8 cellular contexts compared by ENCODE assay signal in the genomic region with DNA sequence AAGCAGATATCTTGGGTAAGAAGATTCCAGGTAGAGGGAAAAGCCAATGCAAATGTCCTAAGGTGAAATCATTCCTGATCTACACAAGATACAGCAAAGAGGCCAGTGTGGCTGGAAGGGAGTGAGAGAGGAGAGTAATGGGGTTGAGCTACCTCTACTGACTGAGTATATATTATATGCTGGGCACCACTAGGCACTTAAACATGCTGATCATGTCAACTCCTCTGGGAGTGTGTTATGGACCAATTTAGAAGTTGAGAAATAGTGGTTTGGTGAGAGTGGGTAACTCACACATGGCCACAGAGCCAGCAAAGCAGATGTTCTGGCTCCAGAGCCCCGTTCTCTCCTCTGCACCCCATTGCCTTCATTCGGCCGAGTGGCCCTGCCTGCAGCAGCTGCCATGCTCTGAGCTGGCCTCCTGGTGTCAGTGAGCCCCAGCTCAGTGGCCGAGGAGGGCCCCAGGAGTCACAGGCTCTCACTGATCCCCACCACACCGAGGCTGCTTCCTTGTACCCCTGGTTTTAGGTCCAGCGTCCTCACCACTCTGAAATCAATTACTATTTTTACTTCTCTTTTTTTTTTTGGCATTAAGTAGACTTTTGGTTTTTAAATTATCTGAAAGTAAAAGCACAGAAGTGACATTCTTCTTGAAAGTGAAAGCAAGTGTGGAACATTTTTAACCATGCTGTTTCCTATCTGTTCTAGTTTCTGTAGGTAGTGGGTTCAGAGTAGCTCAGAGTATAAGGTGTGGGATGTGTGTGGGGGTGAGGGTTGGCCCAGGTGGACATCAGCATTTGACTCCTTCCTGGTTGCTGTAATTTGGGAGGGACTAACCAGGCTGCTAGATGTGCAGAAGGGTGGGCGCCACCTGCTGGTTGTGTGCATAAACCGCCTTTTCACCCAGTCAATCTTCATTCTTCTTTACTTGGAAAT. TPM values are rescaled to one million over a fixed set of nuclear protein-coding genes. Genes with fewer than 3 reads are reported as not detected.
DNase-seq lines count a peak whose midpoint lies in the region; ATAC-seq and TF ChIP-seq lines count a peak whose summit lies in the region.

No MANE protein-coding gene starts in this region.

- peaks cover 23% of the 10 kb centered on the region for H3K4me1 Mint-ChIP-seq in CD14-positive monocyte

- H3K27me3 Mint-ChIP-seq in CD14-positive monocyte (ENCODE audit: low read depth in 3 of 3) = peaks cover 0 to 10% (median 4%) of the 10 kb centered on the region in 3 donors

- H3K79me2 ChIP-seq in fibroblast of lung (ENCODE audit: control insufficient read depth, insufficient read depth, low read length) = no peaks in the 10 kb centered on the region

- H3K4me3 ChIP-seq in fibroblast of lung (replicated peaks in 1 of 4; ENCODE audit: control extremely low read depth in 1 of 4, insufficient read depth in 1 of 4, low read depth in 3 of 4, low read length in 4 of 4) (no peak overlapping the region), ovary (no peak overlapping the region), testis (no peak overlapping the region)

- H3K36me3 Mint-ChIP-seq in CD14-positive monocyte = no peaks in the 10 kb centered on the region

- peak; percentile 93 for TF ChIP-seq CTCF in CD14-positive monocyte (IDR thresholded peaks at IDR 0.05)
- peak; percentile 70 to 89 for TF ChIP-seq CTCF in fibroblast of lung (conservative IDR thresholded peaks at IDR 0.05 in 1 of 2, IDR thresholded peaks at IDR 0.05 in 1 of 2; ENCODE audit: low read depth in 1 of 2, low read length in 2 of 2)
- TF ChIP-seq CTCF in ovary (IDR thresholded peaks at IDR 0.05) = no peak
- peak; percentile 27 to 75 (median 60) for TF ChIP-seq CTCF in testis (IDR thresholded peaks at IDR 0.05)

- H3K9me3 ChIP-seq in fibroblast of lung (ENCODE audit: control insufficient read depth, insufficient read depth, low read depth, low read length) (no peaks in the 10 kb centered on the region), ovary (no peaks in the 10 kb centered on the region), testis (no peaks in the 10 kb centered on the region)

- TF ChIP-seq EP300 in ovary (IDR thresholded peaks at IDR 0.05) = no peak

- peak overlapping the region; percentile 82 for H2AFZ ChIP-seq in fibroblast of lung (ENCODE audit: low read length)

- no peak for TF ChIP-seq POLR2A in ovary (IDR thresholded peaks at IDR 0.05)
- no peak for TF ChIP-seq POLR2A in testis (IDR thresholded peaks at IDR 0.05)

- H3K9me3 Mint-ChIP-seq in CD14-positive monocyte = peaks cover 3 to 8% (median 3%) of the 10 kb centered on the region in 7 donors

- no peaks in the 10 kb centered on the region for H3K4me1 ChIP-seq in fibroblast of lung (ENCODE audit: control insufficient read depth, extremely low read depth, insufficient read depth, low read length)
- H3K4me1 ChIP-seq in ovary (ENCODE audit: insufficient read depth) = no peaks in the 10 kb centered on the region
- H3K4me1 ChIP-seq in testis = no peaks in the 10 kb centered on the region

- H3K36me3 ChIP-seq in fibroblast of lung (ENCODE audit: control insufficient read depth, insufficient read depth, low read length) = no peaks in the 10 kb centered on the region
- H3K36me3 ChIP-seq in ovary = no peaks in the 10 kb centered on the region
- H3K36me3 ChIP-seq in testis (ENCODE audit: low read depth, missing control alignments) = no peaks in the 10 kb centered on the region

- ATAC-seq in GM18861 (IDR thresholded peaks at IDR 0.05; ENCODE audit: unreplicated experiment) (peak; percentile 88), HG03066 (IDR thresholded peaks at IDR 0.05; ENCODE audit: low read depth, unreplicated experiment) (peak; percentile 94)

- DNase-seq in CD14-positive monocyte (ENCODE audit: low spot score) (peak; percentile 60), NOMO-1 treated with dmso at 0.1 percent for 144 hours (lab: John Stamatoyannopoulos, UW; ENCODE audit: unreplicated experiment) (peak; percentile 76), fibroblast of lung (ENCODE audit: low read depth in 2 of 2) (peak; percentile 49 to 64), ovary (peak in 4 of 5 donors; percentile 24 to 64 (median 32)), testis (peak; percentile 82)
- DNase-seq in activated CD8-positive, alpha-beta memory T cell treated with anti-CD3 and anti-CD28 coated beads, Interleukin-2, amount 50 U/mL, for 48 hours = peak; percentile 86

- intact Hi-C loops in CD14-positive monocyte (cut with micrococcal nuclease) (loop anchor here (2.0 to 10.0 kb wide), 6 partner anchors 113 to 405 kb away; no protein-coding TSS in a partner anchor), ovary (cut with DNase I) (loop anchor here in 3 of 4 donors (5.0 kb wide), 1 partner anchor 408 kb away; no protein-coding TSS in a partner anchor), testis (cut with DNase I; ENCODE audit: low total_unique reads) (loop anchor here (10.0 kb wide), 1 partner anchor 275 kb away; no protein-coding TSS in a partner anchor)

- H3K9ac ChIP-seq in fibroblast of lung (ENCODE audit: insufficient read depth, low read length) = peak overlapping the region; percentile 4

- no peaks in the 10 kb centered on the region for H4K20me1 ChIP-seq in fibroblast of lung (ENCODE audit: control insufficient read depth, extremely low read depth, insufficient read depth, low read length)

- H3K27ac Mint-ChIP-seq in CD14-positive monocyte = peak overlapping the region; percentile 63 to 94 (median 90)

- peak overlapping the region; percentile 69 for H3K4me2 ChIP-seq in fibroblast of lung (ENCODE audit: extremely low read depth, insufficient read depth, low read length)

- no peak overlapping the region for H3K27ac ChIP-seq in fibroblast of lung (ENCODE audit: insufficient read depth, low read length)
- H3K27ac ChIP-seq in ovary = no peak overlapping the region
- no peak overlapping the region for H3K27ac ChIP-seq in testis

- H3K27me3 ChIP-seq in fibroblast of lung (ENCODE audit: control insufficient read depth, insufficient read depth, low read length) = no peaks in the 10 kb centered on the region
- H3K27me3 ChIP-seq in ovary = no peaks in the 10 kb centered on the region
- no peaks in the 10 kb centered on the region for H3K27me3 ChIP-seq in testis

- H3K4me3 Mint-ChIP-seq in CD14-positive monocyte = peak overlapping the region; percentile 61 to 88

- 44 to 45% (median 44%) methylated on average over 8 of the region's 8 CpGs for WGBS in ovary, 3 donors
- WGBS in testis, 2 donors = 52 to 54% methylated on average over 8 of the region's 8 CpGs

RNA-seq across cellular contexts. Expression of a gene that starts 45.8 kb away (rescaled TPM):
- not detected for polyA plus RNA-seq in CD14-positive monocyte
- total RNA-seq in fibroblast of lung = not detected in 2 replicates
- not detected in 2 replicates for polyA plus RNA-seq in fibroblast of lung
- polyA plus RNA-seq in fibroblast of lung (2012) = not detected in 2 replicates
- polyA minus RNA-seq in fibroblast of lung (ENCODE audit: low replicate concordance) = not detected in 2 replicates
- total RNA-seq in ovary = under 1 TPM in 1 of 7 donors, not detected in 6; 0.46 TPM
- not detected for polyA plus RNA-seq in ovary
- total RNA-seq in testis = under 1 TPM; 0.16 to 0.43 TPM
- polyA plus RNA-seq in testis (ENCODE audit: insufficient read depth, low read depth, low replicate concordance) = not detected

RNA-seq across cellular contexts. Expression of a gene that starts 50.7 kb away (rescaled TPM):
- polyA plus RNA-seq in CD14-positive monocyte = not detected
- total RNA-seq in fibroblast of lung = not detected in 2 replicates
- not detected in 2 replicates for polyA plus RNA-seq in fibroblast of lung
- polyA plus RNA-seq in fibroblast of lung (2012) = not detected in 2 replicates
- polyA minus RNA-seq in fibroblast of lung (ENCODE audit: low replicate concordance) = not detected in 2 replicates
- total RNA-seq in ovary = not detected
- polyA plus RNA-seq in ovary = not detected
- total RNA-seq in testis = under 1 TPM in 1 of 2 donors, not detected in 1; 0.37 TPM
- polyA plus RNA-seq in testis (ENCODE audit: insufficient read depth, low read depth, low replicate concordance) = 0.44 TPM

RNA-seq across cellular contexts. Expression of a gene that starts 54.4 kb away (rescaled TPM):
- polyA plus RNA-seq in CD14-positive monocyte (not detected), fibroblast of lung (not detected in 2 replicates), ovary (not detected), testis (ENCODE audit: insufficient read depth, low read depth, low replicate concordance) (not detected)
- total RNA-seq in fibroblast of lung (not detected in 2 replicates), ovary (not detected), testis (not detected)
- not detected in 2 replicates for polyA plus RNA-seq in fibroblast of lung (2012)
- polyA minus RNA-seq in fibroblast of lung (ENCODE audit: low replicate concordance) = not detected in 2 replicates

Comparison
In these comparisons a context has a peak if more than half of its experiments do, and no peak if none do; other contexts are left out.
1. DNase-seq: peak in every context shown above with its lines; median percentile 86 in activated CD8-positive, alpha-beta memory T cell treated with anti-CD3 and anti-CD28 coated beads, Interleukin-2, amount 50 U/mL, for 48 hours; 82 in testis; 76 in NOMO-1 treated with dmso at 0.1 percent for 144 hours; 60 in CD14-positive monocyte; 56 in fibroblast of lung; 32 in ovary.
2. CTCF ChIP-seq: peak in CD14-positive monocyte (single experiment), fibroblast of lung (2 of 2) and testis (3 of 3); none in ovary (0 of 3).